8 cellular contexts compared by ENCODE assay signal in genomic region chrX:100768679-100769338, GRCh38. TPM values are rescaled to one million over a fixed set of nuclear protein-coding genes. Genes with fewer than 3 reads are reported as not detected.
A peak's percentile ranks its signal among the peaks of the same experiment; 100 is the strongest.
DNase-seq lines count a peak whose midpoint lies in the region; ATAC-seq and TF ChIP-seq lines count a peak whose summit lies in the region.

No MANE protein-coding gene starts in this region.

- H3K27me3 Mint-ChIP-seq in activated naive CD8-positive, alpha-beta T cell treated with anti-CD3 and anti-CD28 coated beads, Interleukin-2, amount 50 U/mL, for 24 hours = peaks cover 12% of the 10 kb centered on the region

- no peaks in the 10 kb centered on the region for H3K9me3 Mint-ChIP-seq in activated naive CD8-positive, alpha-beta T cell treated with anti-CD3 and anti-CD28 coated beads, Interleukin-2, amount 50 U/mL, for 24 hours

- intact Hi-C loops in heart right ventricle (cut with DNase I) = loop anchor here (1.0 to 10.0 kb wide), 7 partner anchors 82 to 254 kb away; no protein-coding TSS in a partner anchor
- intact Hi-C loops in sciatic nerve (cut with DNase I) = loop anchor here (5.0 kb wide), 1 partner anchor 82 kb away; no protein-coding TSS in a partner anchor

- DNase-seq in AG09319 (ENCODE audit: extremely low read depth, low read depth) = peak; percentile 19
- DNase-seq in NCI-H1048 (lab: John Stamatoyannopoulos, UW) = peak; percentile 43
- DNase-seq in SW480 (ENCODE audit: low spot score) = peak; percentile 50
- DNase-seq in activated naive CD8-positive, alpha-beta T cell treated with anti-CD3 and anti-CD28 coated beads, Interleukin-2, amount 50 U/mL, for 24 hours = peak; percentile 80
- peak; percentile 65 to 73 for DNase-seq in heart right ventricle
- DNase-seq in sciatic nerve (ENCODE audit: low spot score) = peak; percentile 92

- H3K36me3 ChIP-seq in heart right ventricle = no peaks in the 10 kb centered on the region

- ATAC-seq in GM18909 (IDR thresholded peaks at IDR 0.05; ENCODE audit: poor library complexity, unreplicated experiment) = peak; percentile 82
- peak; percentile 40 for ATAC-seq in activated naive CD8-positive, alpha-beta T cell treated with anti-CD3 and anti-CD28 coated beads, Interleukin-2, amount 50 U/mL, for 24 hours
- ATAC-seq in heart right ventricle = peak in 4 of 8 donors; percentile 23 to 69 (median 35)
- ATAC-seq in sciatic nerve = peak; percentile 61
- no peak for ATAC-seq in HG03521 (IDR thresholded peaks at IDR 0.05; ENCODE audit: unreplicated experiment)

- peak; percentile 100 for TF ChIP-seq CTCF in AG09319 (IDR thresholded peaks at IDR 0.05; ENCODE audit: low read depth, low read length)
- peak; percentile 87 to 99 (median 89) for TF ChIP-seq CTCF in heart right ventricle (IDR thresholded peaks at IDR 0.05)

- WGBS in heart right ventricle, 2 donors = 20 to 22% methylated on average over 7 of the region's 7 CpGs

- no peak overlapping the region for H3K4me3 ChIP-seq in heart right ventricle

- no peaks in the 10 kb centered on the region for H3K36me3 Mint-ChIP-seq in activated naive CD8-positive, alpha-beta T cell treated with anti-CD3 and anti-CD28 coated beads, Interleukin-2, amount 50 U/mL, for 24 hours (ENCODE audit: low read depth)

- no peaks in the 10 kb centered on the region for H3K4me1 ChIP-seq in heart right ventricle

- H3K4me3 Mint-ChIP-seq in activated naive CD8-positive, alpha-beta T cell treated with anti-CD3 and anti-CD28 coated beads, Interleukin-2, amount 50 U/mL, for 24 hours = no peak overlapping the region

- H3K4me1 Mint-ChIP-seq in activated naive CD8-positive, alpha-beta T cell treated with anti-CD3 and anti-CD28 coated beads, Interleukin-2, amount 50 U/mL, for 24 hours = no peaks in the 10 kb centered on the region

- H3K27ac ChIP-seq in heart right ventricle = no peak overlapping the region

- peaks cover 0 to 10% (median 0%) of the 10 kb centered on the region in 11 donors for H3K9me3 ChIP-seq in heart right ventricle

- H3K27me3 ChIP-seq in heart right ventricle = peaks cover 0 to 18% (median 0%) of the 10 kb centered on the region in 7 donors

- no peak overlapping the region for H3K27ac Mint-ChIP-seq in activated naive CD8-positive, alpha-beta T cell treated with anti-CD3 and anti-CD28 coated beads, Interleukin-2, amount 50 U/mL, for 24 hours

RNA-seq across cellular contexts. Expression of gene SYTL4, which starts 36.9 kb away (rescaled TPM):
- total RNA-seq in heart right ventricle (1 to 10 TPM in 9 of 10 donors, under 1 TPM in 1; 0.95 to 4.0 (median 2.0) TPM), sciatic nerve (18.0 TPM)
- polyA plus RNA-seq in heart right ventricle = 1 to 10 TPM; 2.1 to 3.1 TPM

RNA-seq across cellular contexts. Expression of gene CSTF2, which starts 51.4 kb away (rescaled TPM):
- 10 to 100 TPM in 1 of 10 donors, 1 to 10 TPM in 9; 5.7 to 10.7 (median 8.0) TPM for total RNA-seq in heart right ventricle
- 1 to 10 TPM; 1.8 to 8.9 TPM for polyA plus RNA-seq in heart right ventricle
- total RNA-seq in sciatic nerve = 9.5 TPM

Comparison
In these comparisons a context has a peak if more than half of its experiments do, and no peak if none do; other contexts are left out.
1. DNase-seq: peak in every context shown above with its lines; median percentile 92 in sciatic nerve; 80 in activated naive CD8-positive, alpha-beta T cell treated with anti-CD3 and anti-CD28 coated beads, Interleukin-2, amount 50 U/mL, for 24 hours; 69 in heart right ventricle; 50 in SW480; 43 in NCI-H1048; 19 in AG09319.